21 cellular contexts compared by ENCODE assay signal in genomic region chr15:52673312-52673711, GRCh38. TPM values are rescaled to one million over a fixed set of nuclear protein-coding genes. Genes with fewer than 3 reads are reported as not detected.
A peak's percentile ranks its signal among the peaks of the same experiment; 100 is the strongest.
DNase-seq lines count a peak whose midpoint lies in the region; ATAC-seq and TF ChIP-seq lines count a peak whose summit lies in the region.
"Had no signal": no experiment of that assay in that cellular context is flagged by ENCODE, and none has a peak within 500 bp of the region (broad histone marks: within the 10 kb centered on the region; RNA-seq: fewer than 3 reads in every experiment).

No MANE protein-coding gene starts in this region.

- H3K36me3 ChIP-seq in SU-DHL-6 (ENCODE audit: low read length): peaks cover 50% of the 10 kb centered on the region
- H3K36me3 ChIP-seq: SJCRH30 had no signal

- H3K4me3 ChIP-seq in SU-DHL-6 (ENCODE audit: insufficient read depth, low read length, poor library complexity, severe bottlenecking): no peak overlapping the region
- H3K4me3 ChIP-seq: PC-9, SJCRH30, spleen had no signal

- H3K4me1 Mint-ChIP-seq in activated T-cell treated with anti-CD3 and anti-CD28 coated beads, Interleukin-2, amount 50 U/mL, for 72 hours (ENCODE audit: low read depth): peaks cover 41% of the 10 kb centered on the region
- peaks cover 39% of the 10 kb centered on the region for H3K4me1 Mint-ChIP-seq in stimulated activated memory B cell treated with anti-CD40 and anti-IgM and Interleukin-4, amounts not matched to agents 10 μg/mL and 1 μg/mL and 100 μg/mL, for 72 hours
- peaks cover 41 to 58% of the 10 kb centered on the region in 2 donors for H3K4me1 Mint-ChIP-seq in natural killer cell

- no peak overlapping the region for H3K4me2 ChIP-seq in SU-DHL-6 (ENCODE audit: low read depth, low read length, poor library complexity, severe bottlenecking)
- H3K4me2 ChIP-seq: PC-9 had no signal

- peaks cover 7% of the 10 kb centered on the region; the same call in 1 of the 2 replicates for H4K20me1 ChIP-seq in SU-DHL-6 (ENCODE audit: low read depth, low read length)

- intact Hi-C loops in natural killer cell (cut with micrococcal nuclease): no loop called here

- no peaks in the 10 kb centered on the region for H3K9me3 Mint-ChIP-seq in activated T-cell treated with anti-CD3 and anti-CD28 coated beads, Interleukin-2, amount 50 U/mL, for 72 hours
- no peaks in the 10 kb centered on the region for H3K9me3 Mint-ChIP-seq in stimulated activated memory B cell treated with anti-CD40 and anti-IgM and Interleukin-4, amounts not matched to agents 10 μg/mL and 1 μg/mL and 100 μg/mL, for 72 hours
- H3K9me3 Mint-ChIP-seq in natural killer cell: no peaks in the 10 kb centered on the region

- H3K27ac ChIP-seq in SU-DHL-6 (ENCODE audit: low read depth, low read length): peak overlapping the region; percentile 12; the same call in 1 of the 2 replicates
- H3K27ac ChIP-seq: breast epithelium, C4-2B, PC-9, SJCRH30, spleen had no signal

- H3K4me3 Mint-ChIP-seq in activated T-cell treated with anti-CD3 and anti-CD28 coated beads, Interleukin-2, amount 50 U/mL, for 72 hours: peak overlapping the region in 1 of 2 donors; percentile 68
- H3K4me3 Mint-ChIP-seq in stimulated activated memory B cell treated with anti-CD40 and anti-IgM and Interleukin-4, amounts not matched to agents 10 μg/mL and 1 μg/mL and 100 μg/mL, for 72 hours: no peak overlapping the region
- H3K4me3 Mint-ChIP-seq in natural killer cell: no peak overlapping the region

- peaks cover 22% of the 10 kb centered on the region for H3F3A ChIP-seq in SU-DHL-6 (ENCODE audit: insufficient read depth)

- peak overlapping the region; percentile 82 for H3K27ac Mint-ChIP-seq in activated T-cell treated with anti-CD3 and anti-CD28 coated beads, Interleukin-2, amount 50 U/mL, for 72 hours
- peak overlapping the region; percentile 57 for H3K27ac Mint-ChIP-seq in stimulated activated memory B cell treated with anti-CD40 and anti-IgM and Interleukin-4, amounts not matched to agents 10 μg/mL and 1 μg/mL and 100 μg/mL, for 72 hours
- H3K27ac Mint-ChIP-seq in natural killer cell: peak overlapping the region in 1 of 2 donors; percentile 46

- H3K9me3 ChIP-seq in SU-DHL-6 (ENCODE audit: insufficient read depth, low read length): no peaks in the 10 kb centered on the region
- H3K9me3 ChIP-seq: breast epithelium, SJCRH30, spleen had no signal

- H2AFZ ChIP-seq in SU-DHL-6 (ENCODE audit: low read depth, low read length, severe bottlenecking): no peak overlapping the region
- H2AFZ ChIP-seq: PC-9 had no signal

- TF ChIP-seq CTCF in SU-DHL-6 (IDR thresholded peaks at IDR 0.05; ENCODE audit: insufficient read depth, low read length, poor library complexity, severe bottlenecking): no peak
- no peak for TF ChIP-seq CTCF in natural killer cell (IDR thresholded peaks at IDR 0.05)

- no peak overlapping the region for H3K9ac ChIP-seq in SU-DHL-6 (ENCODE audit: low read length)

- peaks cover 86% of the 10 kb centered on the region for H3K79me2 ChIP-seq in SU-DHL-6 (ENCODE audit: insufficient read depth, low read length)

- H3K27me3 Mint-ChIP-seq in activated T-cell treated with anti-CD3 and anti-CD28 coated beads, Interleukin-2, amount 50 U/mL, for 72 hours (ENCODE audit: low read depth): no peaks in the 10 kb centered on the region
- H3K27me3 Mint-ChIP-seq in stimulated activated memory B cell treated with anti-CD40 and anti-IgM and Interleukin-4, amounts not matched to agents 10 μg/mL and 1 μg/mL and 100 μg/mL, for 72 hours: no peaks in the 10 kb centered on the region
- H3K27me3 Mint-ChIP-seq in natural killer cell (ENCODE audit: low read depth in 2 of 2): no peaks in the 10 kb centered on the region

- no peak for ATAC-seq in activated T-cell treated with anti-CD3 and anti-CD28 coated beads, Interleukin-2, amount 50 U/mL, for 72 hours (replicated peaks in 1 of 2)
- ATAC-seq in esophagus mucosa (peak; percentile 91), natural killer cell (no peak), GM19395 (IDR thresholded peaks at IDR 0.05; ENCODE audit: unreplicated experiment) (no peak)
- ATAC-seq in stimulated activated memory B cell treated with anti-CD40 and anti-IgM and Interleukin-4, amounts not matched to agents 10 μg/mL and 1 μg/mL and 100 μg/mL, for 72 hours: no peak
- ATAC-seq: left cardiac atrium had no signal

- peaks cover 4 to 21% of the 10 kb centered on the region in 2 donors for H3K36me3 Mint-ChIP-seq in activated T-cell treated with anti-CD3 and anti-CD28 coated beads, Interleukin-2, amount 50 U/mL, for 72 hours (ENCODE audit: insufficient read depth in 2 of 2)
- H3K36me3 Mint-ChIP-seq in stimulated activated memory B cell treated with anti-CD40 and anti-IgM and Interleukin-4, amounts not matched to agents 10 μg/mL and 1 μg/mL and 100 μg/mL, for 72 hours: peaks cover 36% of the 10 kb centered on the region
- H3K36me3 Mint-ChIP-seq in natural killer cell: peaks cover 16% of the 10 kb centered on the region

- DNase-seq in activated T-cell treated with anti-CD3 and anti-CD28 coated beads, Interleukin-2, amount 50 U/mL, for 72 hours: no peak
- DNase-seq in activated T-cell treated with anti-CD3 and anti-CD28 coated beads for 4 hours (no peak), natural killer cell (no peak), KG1 (lab: John Stamatoyannopoulos, UW) (no peak)
- DNase-seq: activated effector memory CD4-positive, alpha-beta T cell treated with Interleukin-2 at 50 U/mL for 16 hours; cortex of kidney; DMS 273 treated with DMSO at 0.1 percent for 48 hours; GF-D8; KBM-7; left cardiac atrium; NCI-H2171 treated with DMSO at 0.1 percent for 48 hours; SJCRH30; spleen; stimulated activated CD8-positive, alpha-beta memory T cell treated with anti-CD3 and anti-CD28 coated beads, Interleukin-4, amount 100 ng/mL, for 48 hours had no signal

- H3K9me2 ChIP-seq in SU-DHL-6 (replicated peaks; ENCODE audit: insufficient read depth, low read length): no peaks in the 10 kb centered on the region

- H3K27me3 ChIP-seq in SU-DHL-6 (ENCODE audit: low read length): no peaks in the 10 kb centered on the region
- H3K27me3 ChIP-seq: breast epithelium, SJCRH30, spleen had no signal

RNA-seq across cellular contexts. Expression of gene ATOSA, which starts 5.9 kb away (rescaled TPM):
- 10 to 100 TPM; 37.2 to 41.7 TPM for total RNA-seq in activated T-cell treated with anti-CD3 and anti-CD28 coated beads, Interleukin-2, amount 50 U/mL, for 72 hours
- total RNA-seq in esophagus mucosa: 44.1 TPM
- total RNA-seq in natural killer cell: 100 to 1,000 TPM; 107 to 127 (median 114) TPM
